Comparison of ENCODE assay signal across 16 cellular contexts in the genomic region with DNA sequence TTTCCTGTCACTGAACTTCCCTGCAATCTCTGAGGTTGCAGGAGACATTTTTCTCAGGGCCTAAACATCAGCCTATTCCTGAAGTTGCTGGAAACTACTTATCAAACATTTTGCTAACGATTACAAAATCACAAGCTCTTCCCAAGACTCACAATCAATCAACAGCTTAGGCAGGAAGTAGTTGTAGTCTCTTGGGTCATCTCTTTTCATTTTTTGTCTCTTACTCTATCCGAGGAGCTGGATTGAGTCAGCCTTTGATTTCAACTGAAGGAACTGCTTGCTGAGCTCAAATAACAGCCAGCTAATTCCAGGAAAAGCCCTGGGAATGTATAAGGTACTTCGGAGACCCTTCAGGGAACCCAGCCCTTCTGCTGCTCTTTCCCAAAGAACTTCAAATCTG.
A peak's percentile ranks its signal among the peaks of the same experiment; 100 is the strongest.
DNase-seq lines count a peak whose midpoint lies in the region; ATAC-seq and TF ChIP-seq lines count a peak whose summit lies in the region.
"Had no signal": no experiment of that assay in that cellular context is flagged by ENCODE, and none has a peak within 500 bp of the region (broad histone marks: within the 10 kb centered on the region; RNA-seq: fewer than 3 reads in every experiment).

No MANE protein-coding gene starts in this region.

- H2AFZ ChIP-seq in smooth muscle cell (ENCODE audit: low read depth): peak overlapping the region; percentile 69

- in situ Hi-C loops in astrocyte of the spinal cord (cut with HindIII; ENCODE audit: low sequenced_read_pairs): no loop called here

- H4K20me1 ChIP-seq in smooth muscle cell (ENCODE audit: low read depth): no peaks in the 10 kb centered on the region

- DNase-seq in HS-5 (ENCODE audit: low read depth) (peak; percentile 53), astrocyte of the spinal cord (ENCODE audit: low read depth, low spot score) (peak; percentile 8), right cardiac atrium (no peak), smooth muscle cell (lab: John Stamatoyannopoulos, UW; ENCODE audit: unreplicated experiment) (no peak), NCI-H2196 treated with DMSO at 0.1 percent for 48 hours (lab: John Stamatoyannopoulos, UW; ENCODE audit: unreplicated experiment) (no peak), left lobe of liver (ENCODE audit: low spot score) (no peak)
- DNase-seq: activated CD4-positive, alpha-beta T cell treated with anti-CD3 and anti-CD28 coated beads, Interleukin-2, amount 50 U/mL, for 4 hours; anterior cingulate cortex; dermis blood vessel endothelial cell; esophagus squamous epithelium; GF-D8; MV-4-11; SHP77; stimulated activated CD4-positive, alpha-beta T cell treated with anti-CD3 and anti-CD28 coated beads, Interleukin-4, amount 100 ng/mL, for 1 hour had no signal

- no peaks in the 10 kb centered on the region for H3K27me3 ChIP-seq in right cardiac atrium (ENCODE audit: control insufficient read depth, insufficient read depth)
- H3K27me3 ChIP-seq in smooth muscle cell (ENCODE audit: low read depth): no peaks in the 10 kb centered on the region
- H3K27me3 ChIP-seq: esophagus squamous epithelium, tibial nerve had no signal

- TF ChIP-seq CTCF in astrocyte of the spinal cord (IDR thresholded peaks at IDR 0.05; ENCODE audit: low read depth, low read length) (no peak), smooth muscle cell (IDR thresholded peaks at IDR 0.05; ENCODE audit: borderline replicate concordance, insufficient read depth, poor library complexity, severe bottlenecking) (no peak)

- H3K4me1 ChIP-seq in right cardiac atrium (ENCODE audit: control insufficient read depth, insufficient read depth, low read length) (peaks cover 2% of the 10 kb centered on the region), smooth muscle cell (ENCODE audit: low read depth) (no peaks in the 10 kb centered on the region)
- H3K4me1 ChIP-seq: esophagus squamous epithelium had no signal

- no peaks in the 10 kb centered on the region for H3K79me2 ChIP-seq in smooth muscle cell (ENCODE audit: low read depth)

- no peaks in the 10 kb centered on the region for H3K36me3 ChIP-seq in smooth muscle cell (ENCODE audit: low read depth)
- H3K36me3 ChIP-seq: esophagus squamous epithelium, tibial nerve had no signal

- H3K9ac ChIP-seq in smooth muscle cell (ENCODE audit: low read depth): no peak overlapping the region

- H3K9me3 ChIP-seq in right cardiac atrium (ENCODE audit: control insufficient read depth, low read length) (no peaks in the 10 kb centered on the region), smooth muscle cell (replicated peaks; ENCODE audit: low read depth) (no peaks in the 10 kb centered on the region)

- 34% methylated on average over 3 of the region's 3 CpGs for WGBS in right cardiac atrium
- WGBS in smooth muscle cell (ENCODE audit: low lambda C conversion rate): 30% methylated on average over 3 of the region's 3 CpGs

- peak; percentile 13 to 41 for ATAC-seq in right cardiac atrium
- ATAC-seq in HG02642 (IDR thresholded peaks at IDR 0.05; ENCODE audit: poor library complexity, unreplicated experiment): no peak
- no peak for ATAC-seq in left lobe of liver

- H3F3A ChIP-seq in smooth muscle cell (ENCODE audit: low read depth): peaks cover 5% of the 10 kb centered on the region

- no peak overlapping the region for H3K4me3 ChIP-seq in astrocyte of the spinal cord (ENCODE audit: low read depth, low read length)
- H3K4me3 ChIP-seq in right cardiac atrium (ENCODE audit: low read length): no peak overlapping the region
- no peak overlapping the region for H3K4me3 ChIP-seq in smooth muscle cell
- H3K4me3 ChIP-seq: esophagus squamous epithelium, tibial nerve had no signal

- H3K4me2 ChIP-seq in smooth muscle cell: no peak overlapping the region

- H3K27ac ChIP-seq in right cardiac atrium (ENCODE audit: low read length) (no peak overlapping the region), smooth muscle cell (ENCODE audit: low read depth) (peak overlapping the region; percentile 13)
- H3K27ac ChIP-seq: esophagus squamous epithelium, tibial nerve had no signal

- intact Hi-C loops in right cardiac atrium (cut with DNase I): no loop called here

Comparison
In these comparisons a context has a peak if more than half of its experiments do, and no peak if none do; other contexts are left out.
1. DNase-seq: peak in HS-5 (single experiment) and astrocyte of the spinal cord (single experiment); none in right cardiac atrium (0 of 3), smooth muscle cell (single experiment), NCI-H2196 treated with DMSO at 0.1 percent for 48 hours (single experiment) and left lobe of liver (single experiment).
2. ATAC-seq: peak in right cardiac atrium (2 of 2); none in HG02642 (single experiment) and left lobe of liver (single experiment).